In the genomic region with DNA sequence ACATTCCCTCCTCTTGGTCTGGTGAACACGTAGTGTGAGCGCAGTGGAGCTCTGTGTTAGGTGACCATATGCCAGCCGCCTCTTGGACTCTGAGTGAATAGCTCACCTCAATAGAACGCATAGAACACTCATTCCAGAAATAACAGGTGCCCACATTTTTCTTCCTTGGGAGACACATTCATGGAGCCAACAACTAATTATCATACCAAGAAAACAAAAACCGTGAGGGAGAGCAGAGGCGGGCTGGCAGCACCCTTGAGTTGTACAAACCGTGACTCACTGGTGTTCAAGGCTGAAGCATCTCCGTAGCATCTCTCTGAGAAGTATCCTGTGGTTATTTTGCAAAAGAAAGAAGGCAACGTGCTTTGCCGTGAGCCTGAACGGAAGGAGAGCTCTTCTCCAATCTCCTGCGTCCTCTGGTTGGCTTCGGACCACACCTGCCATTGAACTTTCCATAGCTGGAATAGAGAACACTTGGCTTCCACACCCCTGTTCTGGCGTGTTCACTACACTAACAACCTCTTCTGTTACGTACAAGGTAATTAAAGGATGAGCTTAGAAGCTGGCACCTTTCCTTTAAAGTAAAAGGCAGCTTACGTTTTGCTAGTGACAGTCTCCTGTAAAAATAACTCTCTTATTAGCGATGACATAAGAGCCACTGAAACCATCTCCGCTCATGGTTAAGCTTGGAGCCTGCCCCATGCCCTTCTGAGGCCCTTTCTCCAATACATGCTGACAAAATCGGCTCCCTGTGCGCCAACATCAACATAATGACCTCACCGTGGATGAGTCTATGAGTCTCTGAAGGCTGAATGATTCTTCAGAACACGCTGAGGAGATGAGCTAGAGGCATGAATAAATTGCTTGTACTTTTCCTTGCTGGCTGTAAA, we compare ENCODE assay signal across 1 cellular context.
TF ChIP-seq lines count a peak whose summit lies in the region.

No MANE protein-coding gene starts in this region.

TF ChIP-seq in SK-N-SH, 30 proteins besides CTCF, POLR2A, EP300 and RAD21 (continued from another document):
- TF ChIP-seq FOSL2 (IDR thresholded peaks at IDR 0.05; ENCODE audit: borderline replicate concordance, low read depth) (peak; percentile 68), MEF2A (IDR thresholded peaks at IDR 0.05; ENCODE audit: borderline replicate concordance, low read depth) (no peak), SIN3A (IDR thresholded peaks at IDR 0.05; ENCODE audit: borderline replicate concordance, low read depth, low read length) (no peak), RXRA (IDR thresholded peaks at IDR 0.05; ENCODE audit: borderline replicate concordance, low read depth) (0 out of 2 replicates have a peak, but pooled peaks have one; percentile 8), ELF1 (IDR thresholded peaks at IDR 0.05) (no peak), JUND (IDR thresholded peaks at IDR 0.05) (peak; percentile 73), FOXM1 (IDR thresholded peaks at IDR 0.05; ENCODE audit: low read depth) (no peak), TEAD4 (IDR thresholded peaks at IDR 0.05; ENCODE audit: borderline replicate concordance, insufficient read depth) (peak; percentile 30; the same call in 1 of the 2 replicates)
- TF ChIP-seq, protein P1, sequence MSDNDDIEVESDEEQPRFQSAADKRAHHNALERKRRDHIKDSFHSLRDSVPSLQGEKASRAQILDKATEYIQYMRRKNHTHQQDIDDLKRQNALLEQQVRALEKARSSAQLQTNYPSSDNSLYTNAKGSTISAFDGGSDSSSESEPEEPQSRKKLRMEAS (IDR thresholded peaks at IDR 0.05; ENCODE audit: low read depth), result peak; percentile 35; the same call in 1 of the 2 replicates
- TF ChIP-seq, protein P2, sequence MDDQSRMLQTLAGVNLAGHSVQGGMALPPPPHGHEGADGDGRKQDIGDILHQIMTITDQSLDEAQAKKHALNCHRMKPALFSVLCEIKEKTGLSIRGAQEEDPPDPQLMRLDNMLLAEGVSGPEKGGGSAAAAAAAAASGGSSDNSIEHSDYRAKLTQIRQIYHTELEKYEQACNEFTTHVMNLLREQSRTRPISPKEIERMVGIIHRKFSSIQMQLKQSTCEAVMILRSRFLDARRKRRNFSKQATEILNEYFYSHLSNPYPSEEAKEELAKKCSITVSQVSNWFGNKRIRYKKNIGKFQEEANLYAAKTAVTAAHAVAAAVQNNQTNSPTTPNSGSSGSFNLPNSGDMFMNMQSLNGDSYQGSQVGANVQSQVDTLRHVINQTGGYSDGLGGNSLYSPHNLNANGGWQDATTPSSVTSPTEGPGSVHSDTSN (IDR thresholded peaks at IDR 0.05), result peak; percentile 49; the same call in 1 of the 2 replicates
